In the genomic region with DNA sequence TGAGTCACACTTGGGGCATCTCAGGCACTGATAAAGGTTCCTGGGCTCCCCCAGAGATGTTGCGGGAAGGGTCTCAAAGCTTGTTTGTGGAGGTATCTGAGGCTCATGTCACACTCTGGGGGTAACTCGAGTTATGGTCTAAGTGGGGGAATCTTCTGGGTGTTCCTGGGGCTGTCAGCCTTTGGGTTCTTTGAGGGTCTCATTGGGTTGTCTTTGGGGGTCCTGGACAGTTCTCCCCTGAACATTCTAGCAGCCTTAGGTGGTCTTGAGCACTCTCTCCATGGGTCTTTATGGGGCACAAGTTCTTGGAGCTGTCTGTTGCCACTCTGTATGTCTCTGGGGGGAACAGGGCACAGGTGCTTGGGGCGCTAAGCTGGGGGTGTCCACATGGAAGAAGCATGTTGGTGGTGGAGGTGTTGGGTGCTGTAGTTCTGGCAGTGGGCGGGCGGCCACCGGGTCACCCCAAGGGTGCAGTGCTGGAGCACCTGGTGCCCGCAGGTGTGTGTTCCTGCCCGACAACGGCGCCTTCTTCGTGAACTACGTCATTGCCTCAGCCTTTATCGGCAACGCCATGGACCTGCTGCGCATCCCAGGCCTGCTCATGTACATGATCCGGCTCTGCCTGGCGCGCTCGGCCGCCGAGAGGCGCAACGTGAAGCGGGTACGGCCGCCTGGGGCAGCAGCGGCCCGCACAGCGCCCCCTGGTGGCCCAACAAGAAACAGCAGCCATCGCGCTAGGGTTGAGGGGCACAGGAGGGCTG, we compare ENCODE assay signal across 8 cellular contexts. TPM values are rescaled to one million over a fixed set of nuclear protein-coding genes. Genes with fewer than 3 reads are reported as not detected.
DNase-seq lines count a peak whose midpoint lies in the region; ATAC-seq and TF ChIP-seq lines count a peak whose summit lies in the region.

No MANE protein-coding gene starts in this region.

- peak; percentile 80 for ATAC-seq in GM18511 (IDR thresholded peaks at IDR 0.05; ENCODE audit: unreplicated experiment)
- peak; percentile 73 to 74 for ATAC-seq in left cardiac atrium
- no peak for ATAC-seq in GM21381 (IDR thresholded peaks at IDR 0.05; ENCODE audit: unreplicated experiment)

- intact Hi-C loops in left cardiac atrium (cut with DNase I): loop anchor here (2.0 to 10.0 kb wide), 2 partner anchors 55 to 183 kb away; no protein-coding TSS in a partner anchor

- DNase-seq in AG04449 (ENCODE audit: low read depth, low spot score) (no peak), HT-29 (ENCODE audit: low spot score) (peak; percentile 77), T follicular helper cell (ENCODE audit: low read depth) (peak; percentile 67), left cardiac atrium (peak; percentile 77), retina (peak; percentile 82)
- peak; percentile 57 for DNase-seq in activated naive CD8-positive, alpha-beta T cell treated with anti-CD3 and anti-CD28 coated beads, Interleukin-2, amount 50 U/mL, for 16 hours (ENCODE audit: low read depth, low spot score)

- CTCF ChIA-PET in AG04449 (lab: Yijun Ruan, JAX): interaction anchor here (0.5 to 3.6 kb wide), 19 partner anchors 9 to 428 kb away, joined by 3 to 83 read pairs (median 4); no protein-coding TSS in a partner anchor

- POLR2A ChIA-PET in AG04449 (lab: Yijun Ruan, JAX): no interaction called here

- peak; percentile 99 for TF ChIP-seq CTCF in AG04449 (IDR thresholded peaks at IDR 0.05; ENCODE audit: insufficient read depth, low read length, missing control alignments)

- H3K4me3 ChIP-seq in AG04449 (ENCODE audit: low read depth, low read length): no peak overlapping the region

RNA-seq across cellular contexts. Expression of gene CAPN11, which starts 7.1 kb away (rescaled TPM):
- 0.23 TPM in 1 of 2 replicates, not detected in the other for total RNA-seq in HT-29 (2014; rRNA removed; shearing (Covaris generic))
- total RNA-seq in left cardiac atrium: under 1 TPM; 0.39 to 0.97 TPM

RNA-seq across cellular contexts. Expression of gene TMEM63B, which starts 24.2 kb away (rescaled TPM):
- 23.3 and 23.9 TPM in 2 replicates for total RNA-seq in HT-29 (2014; rRNA removed; shearing (Covaris generic))
- total RNA-seq in left cardiac atrium: 10 to 100 TPM; 40.4 to 48.1 TPM

RNA-seq across cellular contexts. Expression of gene MRPL14, which starts 24.3 kb away (rescaled TPM):
- 158 and 160 TPM in 2 replicates for total RNA-seq in HT-29 (2014; rRNA removed; shearing (Covaris generic))
- 10 to 100 TPM; 32.4 to 41.2 TPM for total RNA-seq in left cardiac atrium
